In the genomic region with DNA sequence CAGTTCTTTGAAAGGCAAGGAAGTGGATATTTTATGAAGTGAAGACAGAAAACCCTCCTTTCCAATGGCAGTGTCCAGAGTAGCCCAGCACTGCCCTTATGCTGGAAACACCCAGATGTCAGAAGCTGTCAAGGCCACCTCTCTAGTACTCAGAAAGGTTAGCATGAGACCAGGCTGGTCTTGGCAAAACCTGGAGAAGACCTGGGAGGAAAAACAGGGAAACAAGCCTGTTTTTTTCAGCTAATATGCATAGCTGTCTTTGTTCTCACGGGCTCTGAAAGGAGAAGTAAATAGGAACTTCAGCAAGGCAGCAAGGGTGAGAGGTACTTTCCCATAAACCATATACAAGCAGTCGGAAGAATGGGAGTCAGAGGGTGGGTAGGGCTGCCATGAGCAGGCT, we compare ENCODE assay signal across 13 cellular contexts.
"Had no signal": no experiment of that assay in that cellular context is flagged by ENCODE, and none has a peak within 500 bp of the region (broad histone marks: within the 10 kb centered on the region; RNA-seq: fewer than 3 reads in every experiment).

No MANE protein-coding gene starts in this region.

- H3K27ac ChIP-seq: breast epithelium, prostate gland had no signal

- ATAC-seq: natural killer cell; SK-N-SH treated with all-trans-retinoic acid at 6 μM for 48 hours; stimulated activated naive CD8-positive, alpha-beta T cell treated with anti-CD3 and anti-CD28 coated beads, Interleukin-15, Interleukin-2, amounts not matched to agents 100 U/mL and 50 U/mL, for 24 hours had no signal

- H3K9me3 Mint-ChIP-seq: activated T-helper 2 cell treated with anti-CD3 and anti-CD28 coated beads, Interferon-gamma antibody, Interleukin-2, Interleukin-4, amounts not matched to agents 10 μg/mL and 5 μg/mL and 100 μg/mL, durations not matched to agents 14 hours and 24 hours and 36 hours; natural killer cell; T-helper 1 cell treated with Interleukin-12 subunit alpha and Interleukin-12 subunit beta and Interleukin-4 antibody, amounts not matched to agents 30 μg/mL and 1 μg/mL, for 36 hours had no signal

- DNase-seq: foreskin melanocyte; mammary epithelial cell; natural killer cell; nucleus accumbens; stimulated activated CD4-positive, alpha-beta T cell treated with anti-CD3 and anti-CD28 coated beads, Interleukin-2, amount 100 ng/mL, for 48 hours; stimulated activated naive CD8-positive, alpha-beta T cell treated with anti-CD3 and anti-CD28 coated beads, Interleukin-15, Interleukin-2, amounts not matched to agents 100 U/mL and 50 U/mL, for 24 hours had no signal

- H3K4me3 Mint-ChIP-seq: activated naive CD8-positive, alpha-beta T cell; natural killer cell; T-helper 1 cell treated with Interleukin-12 subunit alpha and Interleukin-12 subunit beta and Interleukin-4 antibody, amounts not matched to agents 30 μg/mL and 1 μg/mL, for 36 hours had no signal

- H3K9me3 ChIP-seq: breast epithelium, prostate gland, testis had no signal

- H3K4me1 ChIP-seq: breast epithelium had no signal

- H3K27me3 Mint-ChIP-seq: activated naive CD8-positive, alpha-beta T cell had no signal

- H3K27ac Mint-ChIP-seq: activated naive CD8-positive, alpha-beta T cell; activated T-helper 2 cell treated with anti-CD3 and anti-CD28 coated beads, Interferon-gamma antibody, Interleukin-2, Interleukin-4, amounts not matched to agents 10 μg/mL and 5 μg/mL and 100 μg/mL, durations not matched to agents 14 hours and 24 hours and 36 hours; T-helper 1 cell treated with Interleukin-12 subunit alpha and Interleukin-12 subunit beta and Interleukin-4 antibody, amounts not matched to agents 30 μg/mL and 1 μg/mL, for 36 hours had no signal

- H3K36me3 ChIP-seq: breast epithelium had no signal

- H3K27me3 ChIP-seq: breast epithelium, testis had no signal

- H3K4me3 ChIP-seq: breast epithelium, prostate gland, testis had no signal
